Comparison of ENCODE assay signal across 20 cellular contexts in genomic region chr2:96847586-96847985, GRCh38. TPM values are rescaled to one million over a fixed set of nuclear protein-coding genes. Genes with fewer than 3 reads are reported as not detected.
DNase-seq lines count a peak whose midpoint lies in the region; ATAC-seq, FAIRE-seq and TF ChIP-seq lines count a peak whose summit lies in the region.
"Had no signal": no experiment of that assay in that cellular context is flagged by ENCODE, and none has a peak within 500 bp of the region (broad histone marks: within the 10 kb centered on the region; RNA-seq: fewer than 3 reads in every experiment).

No MANE protein-coding gene starts in this region.

- POLR2A ChIA-PET in H1 (lab: Charles Lee; ENCODE audit: partially characterized antibody): interaction anchor here (2.7 to 6.9 kb wide), 3 partner anchors 9 to 14 kb away, joined by 6 to 39 read pairs (median 9); partner anchors contain the start of gene ANKRD39

- no peak for DNase-seq in cardiac muscle cell (ENCODE audit: low read depth in 1 of 2, low spot score in 1 of 2)
- DNase-seq in right cardiac atrium: no peak
- DNase-seq in T-helper 17 cell: no peak
- DNase-seq in H1 (ENCODE audit: low read depth in 1 of 2, low spot score in 2 of 2): no peak
- no peak for DNase-seq in gastrocnemius medialis
- no peak for DNase-seq in type B pancreatic cell (ENCODE audit: extremely low spot score, unreplicated experiment)
- no peak for DNase-seq in NK-92 treated with Interleukin-12 subunit alpha and Interleukin-12 subunit beta, amount 100 ng/mL, for 24 hours (lab: John Stamatoyannopoulos, UW)
- DNase-seq in stimulated activated CD4-positive, alpha-beta T cell treated with anti-CD3 and anti-CD28 coated beads, Interleukin-15, amount 100 ng/mL, for 24 hours: no peak
- DNase-seq: CD8-positive, alpha-beta memory T cell; GF-D8; GOT3; HFFc6; NCI-H1092; NCI-H146; NCI-H2081; NCI-H510A treated with DMSO at 0.1 percent for 48 hours; SIG-M5 had no signal

- CTCF ChIA-PET in H1 (lab: Charles Lee; ENCODE audit: partially characterized antibody): interaction anchor here (0.6 to 2.2 kb wide), 5 partner anchors 10 to 584 kb away, joined by 3 to 6 read pairs (median 4); partner anchors contain the start of gene ANKRD39

- no peak overlapping the region for H3K4me2 ChIP-seq in H1 (ENCODE audit: insufficient read depth in 1 of 2, low read depth in 2 of 2, low read length in 2 of 2)

- in situ Hi-C loops in gastrocnemius medialis (cut with MboI; ENCODE audit: low sequenced_read_pairs in 4 of 4): no loop called here

- ATAC-seq in right cardiac atrium (no peak), T-helper 17 cell (no peak), gastrocnemius medialis (no peak)

- peaks cover 3 to 4% of the 10 kb centered on the region in 2 experiments for H4K20me1 ChIP-seq in H1 (replicated peaks in 1 of 2; ENCODE audit: control insufficient read depth in 1 of 2, insufficient read depth in 2 of 2, low read length in 2 of 2)
- H4K20me1 ChIP-seq: BLaER1 had no signal

- no peak overlapping the region for H2BK12ac ChIP-seq in H1 (ENCODE audit: low read depth, low read length)

- H3K18ac ChIP-seq in H1 (ENCODE audit: extremely low read depth, low read length): no peak overlapping the region

- peak overlapping the region; percentile 27 for H3K27ac Mint-ChIP-seq in T-helper 17 cell
- no peak overlapping the region for H3K27ac Mint-ChIP-seq in type B pancreatic cell
- H3K27ac Mint-ChIP-seq: HFFc6 had no signal

- 0 out of 2 replicates have a peak, but pooled peaks cover 2% of the 10 kb centered on the region for H3K79me1 ChIP-seq in H1 (ENCODE audit: low read depth, low read length)

- 74% methylated on average over 10 of the region's 10 CpGs for WGBS in right cardiac atrium
- 92% methylated on average over 10 of the region's 10 CpGs; no CpG with 5 or more reads in 1 of the 2 experiments for WGBS in H1 (ENCODE audit: extremely low coverage in 1 of 2, insufficient coverage in 1 of 2, insufficient read length in 1 of 2, insufficient replicate concordance in 2 of 2, low coverage in 1 of 2, low lambda C conversion rate in 2 of 2, missing lambda C conversion rate in 1 of 2), 2 experiments

- TF ChIP-seq CTCF in cardiac muscle cell (IDR thresholded peaks at IDR 0.05; ENCODE audit: low read depth, low read length) (no peak), H1 (IDR thresholded peaks at IDR 0.05; ENCODE audit: control extremely low read depth in 1 of 3, insufficient read depth in 1 of 3, low read depth in 1 of 3, low read length in 3 of 3) (no peak), gastrocnemius medialis (IDR thresholded peaks at IDR 0.05 in 4 of 5, conservative IDR thresholded peaks at IDR 0.05 in 1 of 5) (no peak), type B pancreatic cell (conservative IDR thresholded peaks at IDR 0.05) (no peak)

- no peak overlapping the region for H2BK15ac ChIP-seq in H1 (ENCODE audit: low read length)

- H3K9me3 Mint-ChIP-seq in type B pancreatic cell: no peaks in the 10 kb centered on the region
- H3K9me3 Mint-ChIP-seq: CD8-positive, alpha-beta memory T cell; HFFc6 had no signal

- FAIRE-seq in H1 (lab: Jason Lieb, UNC): no peak
- FAIRE-seq: A204.1, GM12891 had no signal

- H3K4me1 ChIP-seq in cardiac muscle cell (ENCODE audit: low read depth): peaks cover 7% of the 10 kb centered on the region
- H3K4me1 ChIP-seq in right cardiac atrium (ENCODE audit: control insufficient read depth, insufficient read depth, low read length): peaks cover 3% of the 10 kb centered on the region
- H3K4me1 ChIP-seq in H1 (replicated peaks in 1 of 4; ENCODE audit: control insufficient read depth in 3 of 4, insufficient read depth in 4 of 4, low read length in 3 of 4): no peaks in the 10 kb centered on the region
- peaks cover 9 to 13% of the 10 kb centered on the region in 2 donors for H3K4me1 ChIP-seq in gastrocnemius medialis

- no peak overlapping the region for H3K9ac ChIP-seq in H1 (replicated peaks in 1 of 4; ENCODE audit: extremely low read depth in 1 of 4, low read depth in 3 of 4, low read length in 3 of 4)
- H3K9ac ChIP-seq: BLaER1 had no signal

- H2BK120ac ChIP-seq in H1 (replicated peaks; ENCODE audit: low read depth, low read length): no peak overlapping the region

- H2BK5ac ChIP-seq in H1 (ENCODE audit: low read depth, low read length): no peak overlapping the region

- H3K36me3 ChIP-seq in cardiac muscle cell (peaks cover 13% of the 10 kb centered on the region), H1 (ENCODE audit: control insufficient read depth in 2 of 4, insufficient read depth in 4 of 4, low read length in 3 of 4) (peaks cover 2 to 36% (median 10%) of the 10 kb centered on the region in 4 experiments; a peak in 5 of 8 replicates), gastrocnemius medialis (peaks cover 0 to 37% of the 10 kb centered on the region in 2 donors)

- H3K27ac ChIP-seq in cardiac muscle cell (peak overlapping the region; percentile 74), right cardiac atrium (ENCODE audit: low read length) (no peak overlapping the region), H1 (ENCODE audit: low read depth, low read length) (no peak overlapping the region), gastrocnemius medialis (peak overlapping the region in 3 of 4 donors; percentile 50 to 61 (median 60))
- H3K27ac ChIP-seq: BLaER1 had no signal

- H3K79me2 ChIP-seq in H1 (ENCODE audit: control insufficient read depth in 1 of 2, insufficient read depth in 2 of 2, low read length in 2 of 2): no peaks in the 10 kb centered on the region

- peaks cover 4% of the 10 kb centered on the region for H3K4me1 Mint-ChIP-seq in T-helper 17 cell
- H3K4me1 Mint-ChIP-seq in type B pancreatic cell (ENCODE audit: unreplicated experiment): peaks cover 10% of the 10 kb centered on the region

- H3K23me2 ChIP-seq in H1 (ENCODE audit: low read depth, low read length): no peaks in the 10 kb centered on the region

- intact Hi-C loops in right cardiac atrium (cut with DNase I) (no loop called here), gastrocnemius medialis (cut with DNase I; ENCODE audit: low total_unique reads) (no loop called here)

- peaks cover 2% of the 10 kb centered on the region for H3K36me3 Mint-ChIP-seq in T-helper 17 cell (ENCODE audit: low read depth)
- H3K36me3 Mint-ChIP-seq in type B pancreatic cell: peaks cover 17% of the 10 kb centered on the region

- H4K8ac ChIP-seq in H1 (ENCODE audit: extremely low read depth, insufficient read depth, low read length): 0 out of 2 replicates have a peak overlapping the region, but pooled peaks have one; percentile 51

- no peak overlapping the region for H2AK5ac ChIP-seq in H1 (ENCODE audit: low read depth, low read length)

- no peak overlapping the region for H3K4me3 ChIP-seq in cardiac muscle cell
- no peak overlapping the region for H3K4me3 ChIP-seq in right cardiac atrium (ENCODE audit: low read length)
- no peak overlapping the region for H3K4me3 ChIP-seq in H1 (ENCODE audit: extremely low read depth in 1 of 4, insufficient read depth in 2 of 4, low read depth in 3 of 4, low read length in 4 of 4)
- H3K4me3 ChIP-seq in gastrocnemius medialis: no peak overlapping the region
- H3K4me3 ChIP-seq: BLaER1 had no signal

- no peak overlapping the region for H4K5ac ChIP-seq in H1 (ENCODE audit: insufficient read length, low read depth, low read length)

- H3K4me3 Mint-ChIP-seq in T-helper 17 cell (no peak overlapping the region), type B pancreatic cell (no peak overlapping the region)
- H3K4me3 Mint-ChIP-seq: HFFc6 had no signal

- H3K27me3 ChIP-seq in cardiac muscle cell (no peaks in the 10 kb centered on the region), right cardiac atrium (ENCODE audit: control insufficient read depth, insufficient read depth) (no peaks in the 10 kb centered on the region), H1 (replicated peaks in 1 of 4; ENCODE audit: control insufficient read depth in 3 of 4, extremely low read depth in 1 of 4, insufficient read depth in 3 of 4, low read length in 3 of 4) (no peaks in the 10 kb centered on the region), gastrocnemius medialis (no peaks in the 10 kb centered on the region)

- H3K9me3 ChIP-seq in cardiac muscle cell (ENCODE audit: low read depth) (no peaks in the 10 kb centered on the region), right cardiac atrium (ENCODE audit: control insufficient read depth, low read length) (no peaks in the 10 kb centered on the region), T-helper 17 cell (ENCODE audit: control insufficient read depth, low read length, poor library complexity, severe bottlenecking) (no peaks in the 10 kb centered on the region), H1 (ENCODE audit: insufficient read depth in 2 of 2, low read depth in 1 of 2, low read length in 1 of 2) (no peaks in the 10 kb centered on the region), gastrocnemius medialis (no peaks in the 10 kb centered on the region)
- H3K9me3 ChIP-seq: BLaER1 had no signal

- TF ChIP-seq RAD21 in H1 (IDR thresholded peaks at IDR 0.05 in 1 of 2, conservative IDR thresholded peaks at IDR 0.05 in 1 of 2; ENCODE audit: low read depth in 2 of 2, low read length in 2 of 2): no peak

- no peak overlapping the region for H4K91ac ChIP-seq in H1 (replicated peaks; ENCODE audit: insufficient read length, low read length)

- H2BK20ac ChIP-seq in H1 (ENCODE audit: low read length): no peak overlapping the region

- no peak overlapping the region for H3K14ac ChIP-seq in H1 (ENCODE audit: insufficient read length)

- no peak overlapping the region for H3K56ac ChIP-seq in H1 (replicated peaks; ENCODE audit: insufficient read length, low read depth, low read length)

- no peak overlapping the region for H3K4ac ChIP-seq in H1 (replicated peaks; ENCODE audit: insufficient read length, low read depth, low read length)

- H3K27me3 Mint-ChIP-seq in T-helper 17 cell (no peaks in the 10 kb centered on the region), type B pancreatic cell (no peaks in the 10 kb centered on the region)
- H3K27me3 Mint-ChIP-seq: CD8-positive, alpha-beta memory T cell had no signal

- no peak for TF ChIP-seq POLR2A in H1 (IDR thresholded peaks at IDR 0.05; ENCODE audit: control extremely low read depth in 1 of 2, low read depth in 2 of 2, low read length in 2 of 2)
- no peak for TF ChIP-seq POLR2A in gastrocnemius medialis (IDR thresholded peaks at IDR 0.05)

- H3K23ac ChIP-seq in H1 (ENCODE audit: insufficient read length): no peak overlapping the region

- H2AFZ ChIP-seq in H1 (ENCODE audit: low read length): no peak overlapping the region

- no peak for TF ChIP-seq EP300 in H1 (IDR thresholded peaks at IDR 0.05; ENCODE audit: borderline replicate concordance in 1 of 2, low read depth in 2 of 2, low read length in 2 of 2)

RNA-seq across cellular contexts. Expression of gene ANKRD23, which starts 3.8 kb away (rescaled TPM):
- 4.8 and 11.0 TPM in 2 replicates for total RNA-seq in cardiac muscle cell
- polyA plus RNA-seq in cardiac muscle cell: 2.5 and 3.3 TPM in 2 replicates
- 10 to 100 TPM in 3 of 4 donors, 1 to 10 TPM in 1; 8.2 to 27.7 (median 17.3) TPM for total RNA-seq in right cardiac atrium
- polyA plus RNA-seq in right cardiac atrium: 27.0 TPM
- 10 to 100 TPM in 1 of 2 donors, 1 to 10 TPM in 1; 7.6 to 11.2 TPM for total RNA-seq in T-helper 17 cell
- total RNA-seq in H1 (2021; fragmentation: NEBNext Ultra II Directional; extraction: Animal tissue kit (Norgen Biotek cat#: 25700)): 2.9 and 3.5 TPM in 2 replicates
- 3.4 and 4.8 TPM in 2 replicates for polyA plus RNA-seq in H1 (2011; rRNA removed)
- polyA plus RNA-seq in H1 (2011; cell fraction: cytosol; rRNA removed): 3.9 TPM
- 29.4 TPM for polyA plus RNA-seq in H1 (2011; cell fraction: nucleus; rRNA removed)
- polyA plus RNA-seq in H1 (2012, experiment 1 of 2): 2.3 to 5.8 TPM (median 3.8 TPM) in 4 replicates
- 2.0 TPM for polyA plus RNA-seq in H1 (2012, experiment 2 of 2)
- polyA plus RNA-seq in H1 (2013, experiment 1 of 2): 2.5 TPM
- 2.4 TPM for polyA plus RNA-seq in H1 (2013, experiment 2 of 2)
- 2.6 and 3.1 TPM in 2 replicates for polyA minus RNA-seq in H1 (2011; rRNA and poly(A)+ RNA removed)
- 2.9 TPM for polyA minus RNA-seq in H1 (2011; cell fraction: cytosol; rRNA and poly(A)+ RNA removed)
- polyA minus RNA-seq in H1 (2011; cell fraction: nucleus; rRNA and poly(A)+ RNA removed): 3.9 TPM
- 1,000 to 10,000 TPM in 2 of 4 donors, 100 to 1,000 TPM in 2; 642 to 1,565 (median 923) TPM for total RNA-seq in gastrocnemius medialis
- total RNA-seq in type B pancreatic cell (ENCODE audit: low replicate concordance): 6.1 and 8.1 TPM in 2 replicates

RNA-seq across cellular contexts. Expression of gene ANKRD39, which starts 10.2 kb away (rescaled TPM):
- total RNA-seq in cardiac muscle cell (15.4 and 27.8 TPM in 2 replicates), right cardiac atrium (10 to 100 TPM; 11.8 to 17.3 (median 14.1) TPM), T-helper 17 cell (10 to 100 TPM; 16.8 to 18.6 TPM), gastrocnemius medialis (10 to 100 TPM; 25.8 to 50.6 (median 43.8) TPM), type B pancreatic cell (ENCODE audit: low replicate concordance) (16.6 and 17.7 TPM in 2 replicates)
- polyA plus RNA-seq in cardiac muscle cell (32.1 and 32.3 TPM in 2 replicates), right cardiac atrium (23.3 TPM), H1 (2011; rRNA removed) (21.3 and 22.9 TPM in 2 replicates)
- total RNA-seq in H1 (2021; fragmentation: NEBNext Ultra II Directional; extraction: Animal tissue kit (Norgen Biotek cat#: 25700)): 18.5 and 19.7 TPM in 2 replicates
- 18.1 TPM for polyA plus RNA-seq in H1 (2011; cell fraction: cytosol; rRNA removed)
- polyA plus RNA-seq in H1 (2011; cell fraction: nucleus; rRNA removed): 36.1 TPM
- polyA plus RNA-seq in H1 (2012, experiment 1 of 2): 15.8 to 18.8 TPM (median 16.9 TPM) in 4 replicates
- polyA plus RNA-seq in H1 (2012, experiment 2 of 2): 21.7 TPM
- 18.2 TPM for polyA plus RNA-seq in H1 (2013, experiment 1 of 2)
- polyA plus RNA-seq in H1 (2013, experiment 2 of 2): 18.1 TPM
- polyA minus RNA-seq in H1 (2011; rRNA and poly(A)+ RNA removed): 6.8 and 7.2 TPM in 2 replicates
- 5.2 TPM for polyA minus RNA-seq in H1 (2011; cell fraction: cytosol; rRNA and poly(A)+ RNA removed)
- polyA minus RNA-seq in H1 (2011; cell fraction: nucleus; rRNA and poly(A)+ RNA removed): 10.3 TPM

RNA-seq across cellular contexts. Expression of gene SEMA4C, which starts 22.3 kb away (rescaled TPM):
- total RNA-seq in cardiac muscle cell (45.7 and 53.6 TPM in 2 replicates), right cardiac atrium (10 to 100 TPM; 22.0 to 28.5 (median 24.5) TPM), T-helper 17 cell (10 to 100 TPM; 25.5 to 30.9 TPM), gastrocnemius medialis (1 to 10 TPM; 3.2 to 8.6 (median 6.5) TPM), type B pancreatic cell (ENCODE audit: low replicate concordance) (45.5 and 58.1 TPM in 2 replicates)
- polyA plus RNA-seq in cardiac muscle cell (27.9 and 31.1 TPM in 2 replicates), right cardiac atrium (19.3 TPM), H1 (2011; rRNA removed) (47.5 and 71.4 TPM in 2 replicates)
- 67.3 and 74.3 TPM in 2 replicates for total RNA-seq in H1 (2021; fragmentation: NEBNext Ultra II Directional; extraction: Animal tissue kit (Norgen Biotek cat#: 25700))
- 58.9 TPM for polyA plus RNA-seq in H1 (2011; cell fraction: cytosol; rRNA removed)
- 141 TPM for polyA plus RNA-seq in H1 (2011; cell fraction: nucleus; rRNA removed)
- 45.7 to 74.3 TPM (median 68.2 TPM) in 4 replicates for polyA plus RNA-seq in H1 (2012, experiment 1 of 2)
- 49.5 TPM for polyA plus RNA-seq in H1 (2012, experiment 2 of 2)
- 61.0 TPM for polyA plus RNA-seq in H1 (2013, experiment 1 of 2)
- polyA plus RNA-seq in H1 (2013, experiment 2 of 2): 59.0 TPM
- polyA minus RNA-seq in H1 (2011; rRNA and poly(A)+ RNA removed): 86.3 and 87.9 TPM in 2 replicates
- 47.3 TPM for polyA minus RNA-seq in H1 (2011; cell fraction: cytosol; rRNA and poly(A)+ RNA removed)
- 43.7 TPM for polyA minus RNA-seq in H1 (2011; cell fraction: nucleus; rRNA and poly(A)+ RNA removed)

RNA-seq across cellular contexts. Expression of gene CNNM3, which starts 31.5 kb away (rescaled TPM):
- 15.2 and 18.9 TPM in 2 replicates for total RNA-seq in cardiac muscle cell
- polyA plus RNA-seq in cardiac muscle cell: 37.6 and 46.6 TPM in 2 replicates
- total RNA-seq in right cardiac atrium: 10 to 100 TPM in 3 of 4 donors, 1 to 10 TPM in 1; 8.6 to 14.5 (median 11.5) TPM
- polyA plus RNA-seq in right cardiac atrium: 7.2 TPM
- 10 to 100 TPM; 30.8 to 39.5 TPM for total RNA-seq in T-helper 17 cell
- total RNA-seq in H1 (2021; fragmentation: NEBNext Ultra II Directional; extraction: Animal tissue kit (Norgen Biotek cat#: 25700)): 29.2 and 29.9 TPM in 2 replicates
- polyA plus RNA-seq in H1 (2011; rRNA removed): 29.1 and 39.0 TPM in 2 replicates
- polyA plus RNA-seq in H1 (2011; cell fraction: cytosol; rRNA removed): 19.0 TPM
- polyA plus RNA-seq in H1 (2011; cell fraction: nucleus; rRNA removed): 60.7 TPM
- 16.3 to 26.5 TPM (median 21.7 TPM) in 4 replicates for polyA plus RNA-seq in H1 (2012, experiment 1 of 2)
- polyA plus RNA-seq in H1 (2012, experiment 2 of 2): 16.7 TPM
- 30.0 TPM for polyA plus RNA-seq in H1 (2013, experiment 1 of 2)
- 28.7 TPM for polyA plus RNA-seq in H1 (2013, experiment 2 of 2)
- polyA minus RNA-seq in H1 (2011; rRNA and poly(A)+ RNA removed): 39.0 and 41.6 TPM in 2 replicates
- 27.4 TPM for polyA minus RNA-seq in H1 (2011; cell fraction: cytosol; rRNA and poly(A)+ RNA removed)
- 42.5 TPM for polyA minus RNA-seq in H1 (2011; cell fraction: nucleus; rRNA and poly(A)+ RNA removed)
- 1 to 10 TPM; 3.3 to 9.8 (median 8.6) TPM for total RNA-seq in gastrocnemius medialis
- total RNA-seq in type B pancreatic cell (ENCODE audit: low replicate concordance): 28.3 and 30.8 TPM in 2 replicates

Comparison
In these comparisons a context has a peak if more than half of its experiments do, and no peak if none do; other contexts are left out.
1. H3K27ac ChIP-seq: peak in cardiac muscle cell (single experiment) and gastrocnemius medialis (3 of 4); none in right cardiac atrium (single experiment) and H1 (single experiment).
2. RNA of gene ANKRD23, which starts 3.8 kb away (total RNA-seq): 642 to 1,565 TPM in gastrocnemius medialis; 8.2 to 27.7 TPM in right cardiac atrium, 7.6 to 11.2 TPM in T-helper 17 cell, 4.8 to 11.0 TPM in cardiac muscle cell, 6.1 to 8.1 TPM in type B pancreatic cell and 2.9 to 3.5 TPM in H1; every median in the first group is over 10 times any median in the second.